1 cellular context compared by ENCODE assay signal in the genomic region with DNA sequence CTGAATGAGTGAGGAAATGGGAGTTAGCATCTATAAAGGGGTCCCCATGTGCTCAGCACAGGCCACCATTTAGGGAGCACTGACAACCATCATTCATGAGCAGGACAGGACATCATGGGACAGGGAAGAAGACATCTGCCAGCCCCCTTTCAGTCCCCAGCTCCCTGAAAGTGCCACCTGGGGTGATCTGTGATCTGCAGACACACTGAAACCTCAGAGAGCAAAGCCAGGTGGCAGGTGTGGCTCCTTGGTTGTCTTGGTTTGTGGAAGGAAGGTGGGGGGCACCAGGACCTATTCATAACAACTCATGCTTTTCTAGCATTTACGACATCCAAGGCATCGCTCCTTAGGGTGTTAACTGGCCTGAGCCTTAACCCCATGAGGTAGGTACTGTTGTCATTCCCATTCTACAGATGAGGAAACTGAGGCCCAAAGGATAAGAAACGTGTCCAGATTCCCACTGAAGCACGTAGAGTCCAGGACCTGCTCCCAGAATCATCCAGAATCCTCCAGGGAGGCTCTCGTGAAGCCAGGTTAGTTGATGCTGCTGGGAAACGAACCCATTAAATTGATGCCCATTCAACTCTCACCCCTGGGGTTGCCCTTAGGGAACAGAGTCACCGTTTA.
TF ChIP-seq lines count a peak whose summit lies in the region.

No MANE protein-coding gene starts in this region.

TF ChIP-seq in K562, 482 proteins besides CTCF, POLR2A, EP300 and RAD21:
- TF ChIP-seq, protein P1, sequence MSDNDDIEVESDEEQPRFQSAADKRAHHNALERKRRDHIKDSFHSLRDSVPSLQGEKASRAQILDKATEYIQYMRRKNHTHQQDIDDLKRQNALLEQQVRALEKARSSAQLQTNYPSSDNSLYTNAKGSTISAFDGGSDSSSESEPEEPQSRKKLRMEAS (CRISPR knock-in tag; IDR thresholded peaks at IDR 0.05) = 0 out of 2 replicates have a peak, but pooled peaks have one; percentile 25
- TF ChIP-seq ZNF316 (IDR thresholded peaks at IDR 0.05) (no peak), ARID1B (IDR thresholded peaks at IDR 0.05) (no peak), SUPT5H (IDR thresholded peaks at IDR 0.05) (no peak), CHCHD3 (CRISPR knock-in tag; IDR thresholded peaks at IDR 0.05) (no peak), TCF7 (IDR thresholded peaks at IDR 0.05; ENCODE audit: borderline replicate concordance) (no peak), CCAR2 (IDR thresholded peaks at IDR 0.05; ENCODE audit: low read depth, low read length) (no peak), PHF8 (IDR thresholded peaks at IDR 0.05; ENCODE audit: borderline replicate concordance, low read length) (no peak), ZNF408 (CRISPR knock-in tag; IDR thresholded peaks at IDR 0.05; ENCODE audit: low read depth) (no peak), CC2D1A (IDR thresholded peaks at IDR 0.05) (no peak), JUND (IDR thresholded peaks at IDR 0.05; ENCODE audit: borderline replicate concordance, low read depth, low read length) (no peak), JUND (tag; IDR thresholded peaks at IDR 0.05; ENCODE audit: borderline replicate concordance, low read depth, low read length) (no peak), GATAD2B (IDR thresholded peaks at IDR 0.05; ENCODE audit: borderline replicate concordance) (no peak), RBM25 (IDR thresholded peaks at IDR 0.05; ENCODE audit: low read depth, low read length, severe bottlenecking) (peak; percentile 80), ADNP (tag; IDR thresholded peaks at IDR 0.05) (0 out of 2 replicates have a peak, but pooled peaks have one; percentile 48), KDM1A (IDR thresholded peaks at IDR 0.05) (0 out of 4 replicates have a peak, but pooled peaks of 1 of the 2 experiments have one; percentile 26), SRF (CRISPR knock-in tag; IDR thresholded peaks at IDR 0.05) (no peak), ZFP1 (CRISPR knock-in tag; IDR thresholded peaks at IDR 0.05) (no peak), BCOR (IDR thresholded peaks at IDR 0.05) (peak; percentile 66; the same call in 1 of the 2 replicates), PYGO2 (tag; IDR thresholded peaks at IDR 0.05) (no peak), ZNF778 (CRISPR knock-in tag; IDR thresholded peaks at IDR 0.05) (no peak), ZNF143 (CRISPR knock-in tag; IDR thresholded peaks at IDR 0.05) (no peak), KAT7 (CRISPR knock-in tag; IDR thresholded peaks at IDR 0.05; ENCODE audit: borderline replicate concordance) (no peak), SIRT6 (IDR thresholded peaks at IDR 0.05; ENCODE audit: low read depth, low read length) (no peak), SMARCC2 (IDR thresholded peaks at IDR 0.05; ENCODE audit: low read depth) (no peak), RB1 (IDR thresholded peaks at IDR 0.05; ENCODE audit: low read depth) (no peak), BRD4 (IDR thresholded peaks at IDR 0.05) (no peak), FOXJ2 (tag; IDR thresholded peaks at IDR 0.05) (no peak), DIDO1 (tag; IDR thresholded peaks at IDR 0.05; ENCODE audit: low read depth) (no peak), ZNF584 (CRISPR knock-in tag; IDR thresholded peaks at IDR 0.05; ENCODE audit: low read depth) (no peak)
- TF ChIP-seq, protein P2, sequence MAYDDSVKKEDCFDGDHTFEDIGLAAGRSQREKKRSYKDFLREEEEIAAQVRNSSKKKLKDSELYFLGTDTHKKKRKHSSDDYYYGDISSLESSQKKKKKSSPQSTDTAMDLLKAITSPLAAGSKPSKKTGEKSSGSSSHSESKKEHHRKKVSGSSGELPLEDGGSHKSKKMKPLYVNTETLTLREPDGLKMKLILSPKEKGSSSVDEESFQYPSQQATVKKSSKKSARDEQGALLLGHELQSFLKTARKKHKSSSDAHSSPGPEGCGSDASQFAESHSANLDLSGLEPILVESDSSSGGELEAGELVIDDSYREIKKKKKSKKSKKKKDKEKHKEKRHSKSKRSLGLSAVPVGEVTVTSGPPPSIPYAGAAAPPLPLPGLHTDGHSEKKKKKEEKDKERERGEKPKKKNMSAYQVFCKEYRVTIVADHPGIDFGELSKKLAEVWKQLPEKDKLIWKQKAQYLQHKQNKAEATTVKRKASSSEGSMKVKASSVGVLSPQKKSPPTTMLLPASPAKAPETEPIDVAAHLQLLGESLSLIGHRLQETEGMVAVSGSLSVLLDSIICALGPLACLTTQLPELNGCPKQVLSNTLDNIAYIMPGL (CRISPR knock-in tag; IDR thresholded peaks at IDR 0.05) = no peak
- TF ChIP-seq, protein P3, sequence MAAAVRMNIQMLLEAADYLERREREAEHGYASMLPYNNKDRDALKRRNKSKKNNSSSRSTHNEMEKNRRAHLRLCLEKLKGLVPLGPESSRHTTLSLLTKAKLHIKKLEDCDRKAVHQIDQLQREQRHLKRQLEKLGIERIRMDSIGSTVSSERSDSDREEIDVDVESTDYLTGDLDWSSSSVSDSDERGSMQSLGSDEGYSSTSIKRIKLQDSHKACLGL (CRISPR knock-in tag; IDR thresholded peaks at IDR 0.05; ENCODE audit: borderline replicate concordance, poor library complexity, severe bottlenecking) = no peak
- TF ChIP-seq, protein P4, sequence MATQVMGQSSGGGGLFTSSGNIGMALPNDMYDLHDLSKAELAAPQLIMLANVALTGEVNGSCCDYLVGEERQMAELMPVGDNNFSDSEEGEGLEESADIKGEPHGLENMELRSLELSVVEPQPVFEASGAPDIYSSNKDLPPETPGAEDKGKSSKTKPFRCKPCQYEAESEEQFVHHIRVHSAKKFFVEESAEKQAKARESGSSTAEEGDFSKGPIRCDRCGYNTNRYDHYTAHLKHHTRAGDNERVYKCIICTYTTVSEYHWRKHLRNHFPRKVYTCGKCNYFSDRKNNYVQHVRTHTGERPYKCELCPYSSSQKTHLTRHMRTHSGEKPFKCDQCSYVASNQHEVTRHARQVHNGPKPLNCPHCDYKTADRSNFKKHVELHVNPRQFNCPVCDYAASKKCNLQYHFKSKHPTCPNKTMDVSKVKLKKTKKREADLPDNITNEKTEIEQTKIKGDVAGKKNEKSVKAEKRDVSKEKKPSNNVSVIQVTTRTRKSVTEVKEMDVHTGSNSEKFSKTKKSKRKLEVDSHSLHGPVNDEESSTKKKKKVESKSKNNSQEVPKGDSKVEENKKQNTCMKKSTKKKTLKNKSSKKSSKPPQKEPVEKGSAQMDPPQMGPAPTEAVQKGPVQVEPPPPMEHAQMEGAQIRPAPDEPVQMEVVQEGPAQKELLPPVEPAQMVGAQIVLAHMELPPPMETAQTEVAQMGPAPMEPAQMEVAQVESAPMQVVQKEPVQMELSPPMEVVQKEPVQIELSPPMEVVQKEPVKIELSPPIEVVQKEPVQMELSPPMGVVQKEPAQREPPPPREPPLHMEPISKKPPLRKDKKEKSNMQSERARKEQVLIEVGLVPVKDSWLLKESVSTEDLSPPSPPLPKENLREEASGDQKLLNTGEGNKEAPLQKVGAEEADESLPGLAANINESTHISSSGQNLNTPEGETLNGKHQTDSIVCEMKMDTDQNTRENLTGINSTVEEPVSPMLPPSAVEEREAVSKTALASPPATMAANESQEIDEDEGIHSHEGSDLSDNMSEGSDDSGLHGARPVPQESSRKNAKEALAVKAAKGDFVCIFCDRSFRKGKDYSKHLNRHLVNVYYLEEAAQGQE (CRISPR knock-in tag; IDR thresholded peaks at IDR 0.05; ENCODE audit: low read depth) = no peak
- TF ChIP-seq, protein P5, sequence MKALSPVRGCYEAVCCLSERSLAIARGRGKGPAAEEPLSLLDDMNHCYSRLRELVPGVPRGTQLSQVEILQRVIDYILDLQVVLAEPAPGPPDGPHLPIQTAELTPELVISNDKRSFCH (CRISPR knock-in tag; IDR thresholded peaks at IDR 0.05) = no peak
- TF ChIP-seq, protein P5 (tag; IDR thresholded peaks at IDR 0.05) = no peak
- TF ChIP-seq, protein P6, sequence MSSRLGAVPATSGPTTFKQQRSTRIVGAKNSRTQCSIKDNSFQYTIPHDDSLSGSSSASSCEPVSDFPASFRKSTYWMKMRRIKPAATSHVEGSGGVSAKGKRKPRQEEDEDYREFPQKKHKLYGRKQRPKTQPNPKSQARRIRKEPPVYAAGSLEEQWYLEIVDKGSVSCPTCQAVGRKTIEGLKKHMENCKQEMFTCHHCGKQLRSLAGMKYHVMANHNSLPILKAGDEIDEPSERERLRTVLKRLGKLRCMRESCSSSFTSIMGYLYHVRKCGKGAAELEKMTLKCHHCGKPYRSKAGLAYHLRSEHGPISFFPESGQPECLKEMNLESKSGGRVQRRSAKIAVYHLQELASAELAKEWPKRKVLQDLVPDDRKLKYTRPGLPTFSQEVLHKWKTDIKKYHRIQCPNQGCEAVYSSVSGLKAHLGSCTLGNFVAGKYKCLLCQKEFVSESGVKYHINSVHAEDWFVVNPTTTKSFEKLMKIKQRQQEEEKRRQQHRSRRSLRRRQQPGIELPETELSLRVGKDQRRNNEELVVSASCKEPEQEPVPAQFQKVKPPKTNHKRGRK (tag; IDR thresholded peaks at IDR 0.05) = no peak
- TF ChIP-seq, protein P7, sequence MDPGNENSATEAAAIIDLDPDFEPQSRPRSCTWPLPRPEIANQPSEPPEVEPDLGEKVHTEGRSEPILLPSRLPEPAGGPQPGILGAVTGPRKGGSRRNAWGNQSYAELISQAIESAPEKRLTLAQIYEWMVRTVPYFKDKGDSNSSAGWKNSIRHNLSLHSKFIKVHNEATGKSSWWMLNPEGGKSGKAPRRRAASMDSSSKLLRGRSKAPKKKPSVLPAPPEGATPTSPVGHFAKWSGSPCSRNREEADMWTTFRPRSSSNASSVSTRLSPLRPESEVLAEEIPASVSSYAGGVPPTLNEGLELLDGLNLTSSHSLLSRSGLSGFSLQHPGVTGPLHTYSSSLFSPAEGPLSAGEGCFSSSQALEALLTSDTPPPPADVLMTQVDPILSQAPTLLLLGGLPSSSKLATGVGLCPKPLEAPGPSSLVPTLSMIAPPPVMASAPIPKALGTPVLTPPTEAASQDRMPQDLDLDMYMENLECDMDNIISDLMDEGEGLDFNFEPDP (CRISPR knock-in tag; IDR thresholded peaks at IDR 0.05) = no peak
